ENCODE assay signal across 8 cellular contexts in the genomic region with DNA sequence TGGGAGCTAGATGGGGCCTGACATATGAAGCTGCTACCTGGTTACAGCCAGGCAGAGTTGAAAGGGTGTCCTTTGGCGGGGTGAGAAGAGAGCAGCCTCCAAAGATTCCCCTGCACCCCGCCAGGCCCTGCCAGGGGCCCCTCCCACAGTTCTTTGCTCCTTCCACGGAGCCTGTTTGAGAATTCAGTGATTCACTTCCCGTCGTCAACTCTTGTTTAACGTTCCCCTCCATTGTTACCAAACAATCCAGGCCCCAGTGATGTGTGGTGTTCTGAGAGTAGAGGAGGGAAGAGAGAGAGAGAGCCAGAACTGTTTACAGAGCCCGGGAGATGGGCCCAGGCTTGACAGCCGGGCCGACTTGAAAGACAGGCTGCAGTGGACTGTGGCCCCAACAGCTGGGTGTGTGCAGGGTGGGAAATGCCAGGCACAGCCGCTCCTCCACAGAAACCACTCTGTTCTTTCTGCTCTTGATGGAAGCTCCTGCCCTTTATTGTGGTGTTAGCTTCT.
A peak's percentile ranks its signal among the peaks of the same experiment; 100 is the strongest.
DNase-seq lines count a peak whose midpoint lies in the region; ATAC-seq, FAIRE-seq and TF ChIP-seq lines count a peak whose summit lies in the region.

No MANE protein-coding gene starts in this region.

- H3K27me3 ChIP-seq in ovary: no peaks in the 10 kb centered on the region

- no peak for TF ChIP-seq EP300 in ovary (IDR thresholded peaks at IDR 0.05)

- no peaks in the 10 kb centered on the region for H3K36me3 ChIP-seq in ovary

- TF ChIP-seq POLR2A in ovary (IDR thresholded peaks at IDR 0.05): no peak

- no peaks in the 10 kb centered on the region for H3K9me3 ChIP-seq in ovary

- peak overlapping the region in 1 of 2 donors; percentile 69 for H3K27ac ChIP-seq in ovary

- peaks cover 45% of the 10 kb centered on the region for H3K4me1 ChIP-seq in ovary (ENCODE audit: insufficient read depth)

- H3K4me3 ChIP-seq in ovary: no peak overlapping the region

- no peak for ATAC-seq in HG03439 (IDR thresholded peaks at IDR 0.05; ENCODE audit: unreplicated experiment)
- ATAC-seq in HG03460 (IDR thresholded peaks at IDR 0.05; ENCODE audit: unreplicated experiment): no peak

- intact Hi-C loops in ovary (cut with DNase I): no loop called here

- no peak for TF ChIP-seq CTCF in ovary (IDR thresholded peaks at IDR 0.05)

- 13 to 19% (median 19%) methylated on average over 10 of the region's 10 CpGs for WGBS in ovary, 3 donors

- peak; percentile 54 for FAIRE-seq in HTR-8/SVneo (lab: Jason Lieb, UNC)

- DNase-seq in HTR-8/SVneo (ENCODE audit: insufficient read length, low spot score) (peak; percentile 62), fibroblast of peridontal ligament (ENCODE audit: extremely low read depth) (peak; percentile 84), ovary (peak in 3 of 5 donors; percentile 28 to 54 (median 35)), NCI-H2171 (lab: John Stamatoyannopoulos, UW) (no peak), RKO (ENCODE audit: low spot score) (no peak)
- peak; percentile 66 for DNase-seq in activated CD4-positive, alpha-beta T cell treated with anti-CD3 and anti-CD28 coated beads for 48 hours

Comparison
In these comparisons a context has a peak if more than half of its experiments do, and no peak if none do; other contexts are left out.
1. DNase-seq: peak in HTR-8/SVneo (single experiment), activated CD4-positive, alpha-beta T cell treated with anti-CD3 and anti-CD28 coated beads for 48 hours (single experiment), fibroblast of peridontal ligament (single experiment) and ovary (3 of 5); none in NCI-H2171 (single experiment) and RKO (single experiment).